In genomic region chr2:207356604-207357003, GRCh38 we compare ENCODE assay signal across 2 cellular contexts.
TF ChIP-seq lines count a peak whose summit lies in the region.

No MANE protein-coding gene starts in this region.

TF ChIP-seq in HepG2, 621 proteins besides CTCF, POLR2A, EP300 and RAD21 (continued from another document):
- no peak for TF ChIP-seq ZFP41 (CRISPR knock-in tag; IDR thresholded peaks at IDR 0.05; ENCODE audit: borderline replicate concordance)
- TF ChIP-seq, protein P1, sequence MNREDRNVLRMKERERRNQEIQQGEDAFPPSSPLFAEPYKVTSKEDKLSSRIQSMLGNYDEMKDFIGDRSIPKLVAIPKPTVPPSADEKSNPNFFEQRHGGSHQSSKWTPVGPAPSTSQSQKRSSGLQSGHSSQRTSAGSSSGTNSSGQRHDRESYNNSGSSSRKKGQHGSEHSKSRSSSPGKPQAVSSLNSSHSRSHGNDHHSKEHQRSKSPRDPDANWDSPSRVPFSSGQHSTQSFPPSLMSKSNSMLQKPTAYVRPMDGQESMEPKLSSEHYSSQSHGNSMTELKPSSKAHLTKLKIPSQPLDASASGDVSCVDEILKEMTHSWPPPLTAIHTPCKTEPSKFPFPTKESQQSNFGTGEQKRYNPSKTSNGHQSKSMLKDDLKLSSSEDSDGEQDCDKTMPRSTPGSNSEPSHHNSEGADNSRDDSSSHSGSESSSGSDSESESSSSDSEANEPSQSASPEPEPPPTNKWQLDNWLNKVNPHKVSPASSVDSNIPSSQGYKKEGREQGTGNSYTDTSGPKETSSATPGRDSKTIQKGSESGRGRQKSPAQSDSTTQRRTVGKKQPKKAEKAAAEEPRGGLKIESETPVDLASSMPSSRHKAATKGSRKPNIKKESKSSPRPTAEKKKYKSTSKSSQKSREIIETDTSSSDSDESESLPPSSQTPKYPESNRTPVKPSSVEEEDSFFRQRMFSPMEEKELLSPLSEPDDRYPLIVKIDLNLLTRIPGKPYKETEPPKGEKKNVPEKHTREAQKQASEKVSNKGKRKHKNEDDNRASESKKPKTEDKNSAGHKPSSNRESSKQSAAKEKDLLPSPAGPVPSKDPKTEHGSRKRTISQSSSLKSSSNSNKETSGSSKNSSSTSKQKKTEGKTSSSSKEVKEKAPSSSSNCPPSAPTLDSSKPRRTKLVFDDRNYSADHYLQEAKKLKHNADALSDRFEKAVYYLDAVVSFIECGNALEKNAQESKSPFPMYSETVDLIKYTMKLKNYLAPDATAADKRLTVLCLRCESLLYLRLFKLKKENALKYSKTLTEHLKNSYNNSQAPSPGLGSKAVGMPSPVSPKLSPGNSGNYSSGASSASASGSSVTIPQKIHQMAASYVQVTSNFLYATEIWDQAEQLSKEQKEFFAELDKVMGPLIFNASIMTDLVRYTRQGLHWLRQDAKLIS (CRISPR knock-in tag; IDR thresholded peaks at IDR 0.05), result no peak
- TF ChIP-seq MAFF (IDR thresholded peaks at IDR 0.05; ENCODE audit: low read depth, low read length), result peak; percentile 99
- TF ChIP-seq ATF1 (CRISPR knock-in tag; IDR thresholded peaks at IDR 0.05), result no peak
- no peak for TF ChIP-seq AKAP8 (CRISPR knock-in tag; IDR thresholded peaks at IDR 0.05)
- TF ChIP-seq ZNF547 (CRISPR knock-in tag; IDR thresholded peaks at IDR 0.05), result no peak
- TF ChIP-seq, protein P2, sequence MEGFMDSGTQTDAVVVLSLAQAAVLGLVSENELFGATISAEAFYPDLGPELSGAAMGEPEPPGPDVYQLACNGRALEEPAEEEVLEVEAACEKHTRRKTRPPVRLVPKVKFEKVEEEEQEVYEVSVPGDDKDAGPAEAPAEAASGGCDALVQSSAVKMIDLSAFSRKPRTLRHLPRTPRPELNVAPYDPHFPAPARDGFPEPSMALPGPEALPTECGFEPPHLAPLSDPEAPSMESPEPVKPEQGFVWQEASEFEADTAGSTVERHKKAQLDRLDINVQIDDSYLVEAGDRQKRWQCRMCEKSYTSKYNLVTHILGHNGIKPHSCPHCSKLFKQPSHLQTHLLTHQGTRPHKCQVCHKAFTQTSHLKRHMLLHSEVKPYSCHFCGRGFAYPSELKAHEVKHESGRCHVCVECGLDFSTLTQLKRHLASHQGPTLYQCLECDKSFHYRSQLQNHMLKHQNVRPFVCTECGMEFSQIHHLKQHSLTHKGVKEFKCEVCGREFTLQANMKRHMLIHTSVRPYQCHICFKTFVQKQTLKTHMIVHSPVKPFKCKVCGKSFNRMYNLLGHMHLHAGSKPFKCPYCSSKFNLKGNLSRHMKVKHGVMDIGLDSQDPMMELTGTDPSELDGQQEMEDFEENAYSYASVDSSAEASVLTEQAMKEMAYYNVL (CRISPR knock-in tag; IDR thresholded peaks at IDR 0.05; ENCODE audit: borderline replicate concordance), result no peak
TF ChIP-seq in HepG2: peak in this region for 2.

TF ChIP-seq in K562, 482 proteins besides CTCF, POLR2A, EP300 and RAD21 (continued from another document):
- TF ChIP-seq ZNF347 (CRISPR knock-in tag; IDR thresholded peaks at IDR 0.05; ENCODE audit: low read depth) (no peak), GTF2F1 (IDR thresholded peaks at IDR 0.05; ENCODE audit: low read depth, low read length) (no peak), TCF7L2 (IDR thresholded peaks at IDR 0.05; ENCODE audit: low read depth, low read length) (no peak), MIER1 (IDR thresholded peaks at IDR 0.05; ENCODE audit: low read depth) (no peak), STAT5A (IDR thresholded peaks at IDR 0.05; ENCODE audit: borderline replicate concordance, low read length) (no peak), BHLHE40 (IDR thresholded peaks at IDR 0.05; ENCODE audit: low read length) (no peak), MAFF (IDR thresholded peaks at IDR 0.05; ENCODE audit: low read length) (peak; percentile 95), ETV5 (CRISPR knock-in tag; IDR thresholded peaks at IDR 0.05; ENCODE audit: low read depth) (no peak), ZNF316 (IDR thresholded peaks at IDR 0.05) (peak; percentile 92), C11orf30 (IDR thresholded peaks at IDR 0.05; ENCODE audit: low read depth) (peak; percentile 89), MAFK (IDR thresholded peaks at IDR 0.05; ENCODE audit: low read length) (peak; percentile 98), POLR2G (IDR thresholded peaks at IDR 0.05; ENCODE audit: low read depth, low read length) (no peak), ZNF696 (CRISPR knock-in tag; conservative IDR thresholded peaks at IDR 0.05) (no peak), MAFG (tag; conservative IDR thresholded peaks at IDR 0.05) (peak; percentile 89), RNF219 (CRISPR knock-in tag; IDR thresholded peaks at IDR 0.05) (no peak), COPS2 (conservative IDR thresholded peaks at IDR 0.05) (no peak), CC2D1A (IDR thresholded peaks at IDR 0.05) (no peak), CXXC5 (CRISPR knock-in tag; IDR thresholded peaks at IDR 0.05) (no peak), FUS (optimal IDR thresholded peaks at IDR 0.05; ENCODE audit: low read depth, low read length) (no peak)
- TF ChIP-seq, protein P3, sequence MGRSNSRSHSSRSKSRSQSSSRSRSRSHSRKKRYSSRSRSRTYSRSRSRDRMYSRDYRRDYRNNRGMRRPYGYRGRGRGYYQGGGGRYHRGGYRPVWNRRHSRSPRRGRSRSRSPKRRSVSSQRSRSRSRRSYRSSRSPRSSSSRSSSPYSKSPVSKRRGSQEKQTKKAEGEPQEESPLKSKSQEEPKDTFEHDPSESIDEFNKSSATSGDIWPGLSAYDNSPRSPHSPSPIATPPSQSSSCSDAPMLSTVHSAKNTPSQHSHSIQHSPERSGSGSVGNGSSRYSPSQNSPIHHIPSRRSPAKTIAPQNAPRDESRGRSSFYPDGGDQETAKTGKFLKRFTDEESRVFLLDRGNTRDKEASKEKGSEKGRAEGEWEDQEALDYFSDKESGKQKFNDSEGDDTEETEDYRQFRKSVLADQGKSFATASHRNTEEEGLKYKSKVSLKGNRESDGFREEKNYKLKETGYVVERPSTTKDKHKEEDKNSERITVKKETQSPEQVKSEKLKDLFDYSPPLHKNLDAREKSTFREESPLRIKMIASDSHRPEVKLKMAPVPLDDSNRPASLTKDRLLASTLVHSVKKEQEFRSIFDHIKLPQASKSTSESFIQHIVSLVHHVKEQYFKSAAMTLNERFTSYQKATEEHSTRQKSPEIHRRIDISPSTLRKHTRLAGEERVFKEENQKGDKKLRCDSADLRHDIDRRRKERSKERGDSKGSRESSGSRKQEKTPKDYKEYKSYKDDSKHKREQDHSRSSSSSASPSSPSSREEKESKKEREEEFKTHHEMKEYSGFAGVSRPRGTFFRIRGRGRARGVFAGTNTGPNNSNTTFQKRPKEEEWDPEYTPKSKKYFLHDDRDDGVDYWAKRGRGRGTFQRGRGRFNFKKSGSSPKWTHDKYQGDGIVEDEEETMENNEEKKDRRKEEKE (IDR thresholded peaks at IDR 0.05; ENCODE audit: borderline replicate concordance in 1 of 2, control insufficient read depth in 1 of 2, low read depth in 2 of 2, low read length in 1 of 2), result no peak
- TF ChIP-seq, protein P4, sequence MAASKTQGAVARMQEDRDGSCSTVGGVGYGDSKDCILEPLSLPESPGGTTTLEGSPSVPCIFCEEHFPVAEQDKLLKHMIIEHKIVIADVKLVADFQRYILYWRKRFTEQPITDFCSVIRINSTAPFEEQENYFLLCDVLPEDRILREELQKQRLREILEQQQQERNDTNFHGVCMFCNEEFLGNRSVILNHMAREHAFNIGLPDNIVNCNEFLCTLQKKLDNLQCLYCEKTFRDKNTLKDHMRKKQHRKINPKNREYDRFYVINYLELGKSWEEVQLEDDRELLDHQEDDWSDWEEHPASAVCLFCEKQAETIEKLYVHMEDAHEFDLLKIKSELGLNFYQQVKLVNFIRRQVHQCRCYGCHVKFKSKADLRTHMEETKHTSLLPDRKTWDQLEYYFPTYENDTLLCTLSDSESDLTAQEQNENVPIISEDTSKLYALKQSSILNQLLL (CRISPR knock-in tag; IDR thresholded peaks at IDR 0.05; ENCODE audit: borderline replicate concordance), result no peak
- TF ChIP-seq, protein P5, sequence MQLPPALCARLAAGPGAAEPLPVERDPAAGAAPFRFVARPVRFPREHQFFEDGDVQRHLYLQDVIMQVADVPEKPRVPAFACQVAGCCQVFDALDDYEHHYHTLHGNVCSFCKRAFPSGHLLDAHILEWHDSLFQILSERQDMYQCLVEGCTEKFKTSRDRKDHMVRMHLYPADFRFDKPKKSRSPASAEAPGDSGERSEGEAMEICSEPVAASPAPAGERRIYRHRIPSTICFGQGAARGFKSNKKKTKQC (CRISPR knock-in tag; IDR thresholded peaks at IDR 0.05), result no peak
